Comparison of ENCODE assay signal across 1 cellular context in genomic region chr18:267688-268552, GRCh38.
A peak's percentile ranks its signal among the peaks of the same experiment; 100 is the strongest.
TF ChIP-seq lines count a peak whose summit lies in the region.

TSS of gene THOC1 (minus strand) at chr18:268047. CDS start at chr18:268019, 28 bp downstream.

TF ChIP-seq in HepG2, 621 proteins besides CTCF, POLR2A, EP300 and RAD21 (continued from another document and continues in another):
- no peak for TF ChIP-seq ZNF496 (CRISPR knock-in tag; IDR thresholded peaks at IDR 0.05; ENCODE audit: insufficient replicate concordance)
- TF ChIP-seq ZNF777 (CRISPR knock-in tag; IDR thresholded peaks at IDR 0.05), result peak; percentile 100
- TF ChIP-seq ZNF7 (CRISPR knock-in tag; IDR thresholded peaks at IDR 0.05), result no peak
- peak; percentile 94 for TF ChIP-seq ZNF891 (CRISPR knock-in tag; IDR thresholded peaks at IDR 0.05)
- peak; percentile 91 for TF ChIP-seq RBM39 (IDR thresholded peaks at IDR 0.05; ENCODE audit: low read depth, low read length, poor library complexity, severe bottlenecking)
- peak; percentile 83 for TF ChIP-seq HNRNPLL (IDR thresholded peaks at IDR 0.05; ENCODE audit: low read depth, low read length, poor library complexity, severe bottlenecking)
- TF ChIP-seq STAG1 (CRISPR knock-in tag; IDR thresholded peaks at IDR 0.05), result no peak
- TF ChIP-seq ZNF501 (CRISPR knock-in tag; IDR thresholded peaks at IDR 0.05), result peak; percentile 98
- no peak for TF ChIP-seq FOXK2 (IDR thresholded peaks at IDR 0.05)
- peak; percentile 22 for TF ChIP-seq HNRNPK (IDR thresholded peaks at IDR 0.05; ENCODE audit: low read depth, low read length, poor library complexity, severe bottlenecking)
- no peak for TF ChIP-seq ZNF256 (CRISPR knock-in tag; conservative IDR thresholded peaks at IDR 0.05)
- no peak for TF ChIP-seq CCAR2 (optimal IDR thresholded peaks at IDR 0.05; ENCODE audit: low read depth, low read length)
- TF ChIP-seq CBX2 (IDR thresholded peaks at IDR 0.05; ENCODE audit: low read depth, low read length), result no peak
- TF ChIP-seq CBX2 (CRISPR knock-in tag; IDR thresholded peaks at IDR 0.05; ENCODE audit: low read depth), result 0 out of 2 replicates have a peak, but pooled peaks have one; percentile 60
- TF ChIP-seq HOXA5 (CRISPR knock-in tag; IDR thresholded peaks at IDR 0.05), result peak; percentile 34; the same call in 1 of the 2 replicates
- TF ChIP-seq MAFF (IDR thresholded peaks at IDR 0.05; ENCODE audit: low read depth, low read length), result no peak; the same call in 1 of the 2 replicates
- TF ChIP-seq FOXP1 (IDR thresholded peaks at IDR 0.05), result no peak
- TF ChIP-seq FOXP1 (CRISPR knock-in tag; IDR thresholded peaks at IDR 0.05), result no peak
- peak; percentile 19; the same call in 1 of the 2 replicates for TF ChIP-seq ZNF878 (CRISPR knock-in tag; IDR thresholded peaks at IDR 0.05)
- TF ChIP-seq, protein P1, sequence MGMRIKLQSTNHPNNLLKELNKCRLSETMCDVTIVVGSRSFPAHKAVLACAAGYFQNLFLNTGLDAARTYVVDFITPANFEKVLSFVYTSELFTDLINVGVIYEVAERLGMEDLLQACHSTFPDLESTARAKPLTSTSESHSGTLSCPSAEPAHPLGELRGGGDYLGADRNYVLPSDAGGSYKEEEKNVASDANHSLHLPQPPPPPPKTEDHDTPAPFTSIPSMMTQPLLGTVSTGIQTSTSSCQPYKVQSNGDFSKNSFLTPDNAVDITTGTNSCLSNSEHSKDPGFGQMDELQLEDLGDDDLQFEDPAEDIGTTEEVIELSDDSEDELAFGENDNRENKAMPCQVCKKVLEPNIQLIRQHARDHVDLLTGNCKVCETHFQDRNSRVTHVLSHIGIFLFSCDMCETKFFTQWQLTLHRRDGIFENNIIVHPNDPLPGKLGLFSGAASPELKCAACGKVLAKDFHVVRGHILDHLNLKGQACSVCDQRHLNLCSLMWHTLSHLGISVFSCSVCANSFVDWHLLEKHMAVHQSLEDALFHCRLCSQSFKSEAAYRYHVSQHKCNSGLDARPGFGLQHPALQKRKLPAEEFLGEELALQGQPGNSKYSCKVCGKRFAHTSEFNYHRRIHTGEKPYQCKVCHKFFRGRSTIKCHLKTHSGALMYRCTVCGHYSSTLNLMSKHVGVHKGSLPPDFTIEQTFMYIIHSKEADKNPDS (CRISPR knock-in tag; IDR thresholded peaks at IDR 0.05), result 0 out of 2 replicates have a peak, but pooled peaks have one; percentile 19
- TF ChIP-seq ZNF670 (CRISPR knock-in tag; IDR thresholded peaks at IDR 0.05; ENCODE audit: borderline replicate concordance), result peak; percentile 57; the same call in 1 of the 2 replicates
- TF ChIP-seq, protein P2, sequence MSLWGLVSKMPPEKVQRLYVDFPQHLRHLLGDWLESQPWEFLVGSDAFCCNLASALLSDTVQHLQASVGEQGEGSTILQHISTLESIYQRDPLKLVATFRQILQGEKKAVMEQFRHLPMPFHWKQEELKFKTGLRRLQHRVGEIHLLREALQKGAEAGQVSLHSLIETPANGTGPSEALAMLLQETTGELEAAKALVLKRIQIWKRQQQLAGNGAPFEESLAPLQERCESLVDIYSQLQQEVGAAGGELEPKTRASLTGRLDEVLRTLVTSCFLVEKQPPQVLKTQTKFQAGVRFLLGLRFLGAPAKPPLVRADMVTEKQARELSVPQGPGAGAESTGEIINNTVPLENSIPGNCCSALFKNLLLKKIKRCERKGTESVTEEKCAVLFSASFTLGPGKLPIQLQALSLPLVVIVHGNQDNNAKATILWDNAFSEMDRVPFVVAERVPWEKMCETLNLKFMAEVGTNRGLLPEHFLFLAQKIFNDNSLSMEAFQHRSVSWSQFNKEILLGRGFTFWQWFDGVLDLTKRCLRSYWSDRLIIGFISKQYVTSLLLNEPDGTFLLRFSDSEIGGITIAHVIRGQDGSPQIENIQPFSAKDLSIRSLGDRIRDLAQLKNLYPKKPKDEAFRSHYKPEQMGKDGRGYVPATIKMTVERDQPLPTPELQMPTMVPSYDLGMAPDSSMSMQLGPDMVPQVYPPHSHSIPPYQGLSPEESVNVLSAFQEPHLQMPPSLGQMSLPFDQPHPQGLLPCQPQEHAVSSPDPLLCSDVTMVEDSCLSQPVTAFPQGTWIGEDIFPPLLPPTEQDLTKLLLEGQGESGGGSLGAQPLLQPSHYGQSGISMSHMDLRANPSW (CRISPR knock-in tag; IDR thresholded peaks at IDR 0.05; ENCODE audit: borderline replicate concordance), result peak; percentile 85; the same call in 1 of the 2 replicates
- TF ChIP-seq KLF15 (CRISPR knock-in tag; IDR thresholded peaks at IDR 0.05; ENCODE audit: borderline replicate concordance), result peak; percentile 78; the same call in 1 of the 2 replicates
- TF ChIP-seq RELA (CRISPR knock-in tag; IDR thresholded peaks at IDR 0.05), result no peak; the same call in 1 of the 2 replicates
- TF ChIP-seq MLX (CRISPR knock-in tag; IDR thresholded peaks at IDR 0.05), result 0 out of 2 replicates have a peak, but pooled peaks have one; percentile 15
- 0 out of 2 replicates have a peak, but pooled peaks have one; percentile 72 for TF ChIP-seq ZNF552 (CRISPR knock-in tag; IDR thresholded peaks at IDR 0.05; ENCODE audit: borderline replicate concordance)
- TF ChIP-seq DZIP1 (CRISPR knock-in tag; IDR thresholded peaks at IDR 0.05), result 0 out of 2 replicates have a peak, but pooled peaks have one; percentile 87
- peak; percentile 87; the same call in 1 of the 2 replicates for TF ChIP-seq KIAA2018 (CRISPR knock-in tag; IDR thresholded peaks at IDR 0.05; ENCODE audit: borderline replicate concordance)
- TF ChIP-seq ZNF274 (CRISPR knock-in tag; IDR thresholded peaks at IDR 0.05), result peak; percentile 81
- TF ChIP-seq AKAP8 (CRISPR knock-in tag; IDR thresholded peaks at IDR 0.05), result peak; percentile 76
- no peak for TF ChIP-seq PLRG1 (conservative IDR thresholded peaks at IDR 0.05)
- TF ChIP-seq CEBPG (CRISPR knock-in tag; IDR thresholded peaks at IDR 0.05), result peak; percentile 43; the same call in 1 of the 2 replicates
- TF ChIP-seq GATAD2A (CRISPR knock-in tag; IDR thresholded peaks at IDR 0.05), result peak; percentile 32; the same call in 1 of the 2 replicates
- peak; percentile 80; the same call in 1 of the 2 replicates for TF ChIP-seq POGK (CRISPR knock-in tag; conservative IDR thresholded peaks at IDR 0.05)
- TF ChIP-seq MAFG (CRISPR knock-in tag; IDR thresholded peaks at IDR 0.05), result 0 out of 2 replicates have a peak, but pooled peaks have one; percentile 65
- no peak for TF ChIP-seq LCORL (IDR thresholded peaks at IDR 0.05)
- TF ChIP-seq LCORL (CRISPR knock-in tag; IDR thresholded peaks at IDR 0.05), result peak; percentile 41
- TF ChIP-seq, protein P3, sequence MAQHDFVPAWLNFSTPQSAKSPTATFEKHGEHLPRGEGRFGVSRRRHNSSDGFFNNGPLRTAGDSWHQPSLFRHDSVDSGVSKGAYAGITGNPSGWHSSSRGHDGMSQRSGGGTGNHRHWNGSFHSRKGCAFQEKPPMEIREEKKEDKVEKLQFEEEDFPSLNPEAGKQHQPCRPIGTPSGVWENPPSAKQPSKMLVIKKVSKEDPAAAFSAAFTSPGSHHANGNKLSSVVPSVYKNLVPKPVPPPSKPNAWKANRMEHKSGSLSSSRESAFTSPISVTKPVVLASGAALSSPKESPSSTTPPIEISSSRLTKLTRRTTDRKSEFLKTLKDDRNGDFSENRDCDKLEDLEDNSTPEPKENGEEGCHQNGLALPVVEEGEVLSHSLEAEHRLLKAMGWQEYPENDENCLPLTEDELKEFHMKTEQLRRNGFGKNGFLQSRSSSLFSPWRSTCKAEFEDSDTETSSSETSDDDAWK (CRISPR knock-in tag; IDR thresholded peaks at IDR 0.05), result no peak
- TF ChIP-seq SIX4 (CRISPR knock-in tag; IDR thresholded peaks at IDR 0.05), result peak; percentile 41; the same call in 1 of the 2 replicates
- peak; percentile 66; the same call in 1 of the 2 replicates for TF ChIP-seq MTA1 (CRISPR knock-in tag; IDR thresholded peaks at IDR 0.05; ENCODE audit: borderline replicate concordance)
- peak; percentile 65; the same call in 1 of the 2 replicates for TF ChIP-seq ZFP41 (CRISPR knock-in tag; IDR thresholded peaks at IDR 0.05; ENCODE audit: borderline replicate concordance)
